In the genomic region with DNA sequence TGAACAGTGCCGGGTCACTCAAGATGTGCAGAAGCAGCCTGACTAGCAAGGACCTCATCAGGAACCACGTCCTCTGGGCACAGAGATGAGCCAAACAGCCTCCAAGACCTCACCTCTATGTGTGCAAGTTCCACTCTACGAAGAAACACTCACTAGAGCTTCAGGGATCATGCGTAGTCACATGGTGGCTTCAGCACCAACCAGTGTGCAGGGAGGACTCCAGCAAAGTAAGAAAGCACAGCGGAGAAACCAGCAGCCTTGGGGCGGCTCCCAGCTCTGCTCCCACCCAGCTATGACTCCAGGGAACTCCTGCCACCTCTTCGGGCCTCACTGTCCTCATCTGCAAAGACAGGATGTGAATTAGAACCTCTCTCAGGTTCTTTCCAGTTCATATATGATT, we compare ENCODE assay signal across 17 cellular contexts. TPM values are rescaled to one million over a fixed set of nuclear protein-coding genes. Genes with fewer than 3 reads are reported as not detected.
A peak's percentile ranks its signal among the peaks of the same experiment; 100 is the strongest.
DNase-seq lines count a peak whose midpoint lies in the region; ATAC-seq and TF ChIP-seq lines count a peak whose summit lies in the region.
"Had no signal": no experiment of that assay in that cellular context is flagged by ENCODE, and none has a peak within 500 bp of the region (broad histone marks: within the 10 kb centered on the region; RNA-seq: fewer than 3 reads in every experiment).

No MANE protein-coding gene starts in this region.

- no peak overlapping the region for H3K18ac ChIP-seq in H9 (ENCODE audit: insufficient read length, low read depth, low read length)

- TF ChIP-seq POLR2A in gastroesophageal sphincter (IDR thresholded peaks at IDR 0.05): no peak

- H4K8ac ChIP-seq in H9 (replicated peaks; ENCODE audit: insufficient read length, low read depth, low read length): no peak overlapping the region

- TF ChIP-seq CTCF in H9 (conservative IDR thresholded peaks at IDR 0.05) (no peak), glutamatergic neuron (IDR thresholded peaks at IDR 0.05; ENCODE audit: partially characterized antibody, unreplicated experiment) (no peak), gastroesophageal sphincter (IDR thresholded peaks at IDR 0.05) (no peak), foreskin keratinocyte (conservative IDR thresholded peaks at IDR 0.05) (no peak)

- H3K23ac ChIP-seq in H9 (ENCODE audit: insufficient read length, low read depth, low read length): no peak overlapping the region

- no peak overlapping the region for H3K4ac ChIP-seq in H9 (ENCODE audit: low read depth, low read length)

- H2AK5ac ChIP-seq in H9 (ENCODE audit: insufficient read length, low read length): no peak overlapping the region

- H3K4me1 ChIP-seq in H9 (ENCODE audit: insufficient read depth, low read length) (no peaks in the 10 kb centered on the region), gastroesophageal sphincter (peaks cover 0 to 8% (median 0%) of the 10 kb centered on the region in 3 donors), foreskin keratinocyte (no peaks in the 10 kb centered on the region)
- H3K4me1 ChIP-seq: HAP-1, Peyer's patch had no signal

- no peaks in the 10 kb centered on the region for H3K79me2 ChIP-seq in H9 (ENCODE audit: insufficient read depth, low read length)

- no peaks in the 10 kb centered on the region for H3K36me3 ChIP-seq in gastroesophageal sphincter
- H3K36me3 ChIP-seq: HAP-1, Peyer's patch had no signal

- H3K4me3 Mint-ChIP-seq in H9 (no peak overlapping the region), glutamatergic neuron (ENCODE audit: unreplicated experiment) (no peak overlapping the region)

- no peak for TF ChIP-seq EP300 in gastroesophageal sphincter (IDR thresholded peaks at IDR 0.05)

- H3T11ph ChIP-seq in H9 (ENCODE audit: low read length): no peak overlapping the region

- H2BK12ac ChIP-seq in H9 (ENCODE audit: insufficient read length, low read depth, low read length): no peak overlapping the region

- no peak overlapping the region for H2BK5ac ChIP-seq in H9 (ENCODE audit: insufficient read length, low read length)

- H3K27ac Mint-ChIP-seq in H9 (no peak overlapping the region), glutamatergic neuron (ENCODE audit: unreplicated experiment) (peak overlapping the region; percentile 17)

- no peak overlapping the region for H3K4me3 ChIP-seq in gastroesophageal sphincter
- H3K4me3 ChIP-seq: HAP-1, Peyer's patch had no signal

- no peak overlapping the region for H2AFZ ChIP-seq in H9 (ENCODE audit: low read length)

- H3K27me3 Mint-ChIP-seq in H9 (ENCODE audit: low read depth): no peaks in the 10 kb centered on the region; the same call in none of the 2 replicates
- no peaks in the 10 kb centered on the region for H3K27me3 Mint-ChIP-seq in glutamatergic neuron (ENCODE audit: unreplicated experiment)

- DNase-seq in H9 (no peak), glutamatergic neuron (no peak), foreskin keratinocyte (no peak)
- DNase-seq in activated effector memory CD4-positive, alpha-beta T cell treated with Interleukin-2 at 50 U/mL for 16 hours: no peak
- DNase-seq: ACHN, KG1, NCI-H2029, NCI-H82, Peyer's patch had no signal

- WGBS in H9 (ENCODE audit: extremely low coverage, insufficient read length, low lambda C conversion rate): no CpG with 5 or more reads among the region's 7 CpGs
- WGBS in gastroesophageal sphincter (ENCODE audit: low coverage in 1 of 2), 2 donors: 100% methylated on average over 1 of the region's 7 CpGs; no CpG with 5 or more reads in 1 of the 2 donors

- H3K36me3 Mint-ChIP-seq in H9 (ENCODE audit: insufficient read depth in 1 of 3, low read depth in 3 of 3) (no peaks in the 10 kb centered on the region), glutamatergic neuron (ENCODE audit: unreplicated experiment) (no peaks in the 10 kb centered on the region)

- no peak overlapping the region for H4K5ac ChIP-seq in H9 (ENCODE audit: insufficient read length, low read depth, low read length)

- H3K27me3 ChIP-seq in H9 (ENCODE audit: insufficient read depth, low read length) (no peaks in the 10 kb centered on the region), gastroesophageal sphincter (peaks cover 4% of the 10 kb centered on the region), foreskin keratinocyte (no peaks in the 10 kb centered on the region)
- H3K27me3 ChIP-seq: Peyer's patch had no signal

- H3K14ac ChIP-seq in H9 (ENCODE audit: insufficient read depth, low read length): peak overlapping the region; percentile 4; the same call in 1 of the 2 replicates

- H4K20me1 ChIP-seq in H9 (ENCODE audit: control insufficient read depth, insufficient read depth, insufficient read length): no peaks in the 10 kb centered on the region

- no peaks in the 10 kb centered on the region for H3K9me3 Mint-ChIP-seq in H9
- H3K9me3 Mint-ChIP-seq in glutamatergic neuron (ENCODE audit: unreplicated experiment): peaks cover 3% of the 10 kb centered on the region

- no peak overlapping the region for H4K91ac ChIP-seq in H9 (ENCODE audit: insufficient read length, low read depth, low read length)

- H3K4me2 ChIP-seq in H9 (ENCODE audit: insufficient read depth, insufficient read length, low read length): no peak overlapping the region

- no peak overlapping the region for H2BK120ac ChIP-seq in H9 (ENCODE audit: low read depth, low read length, poor library complexity, severe bottlenecking)

- H3K79me1 ChIP-seq in H9 (ENCODE audit: insufficient read depth, low read depth, low read length, poor library complexity, severe bottlenecking): no peaks in the 10 kb centered on the region

- no peaks in the 10 kb centered on the region for H3K9me3 ChIP-seq in H9 (ENCODE audit: control insufficient read depth, low read depth, low read length)
- H3K9me3 ChIP-seq in gastroesophageal sphincter: no peaks in the 10 kb centered on the region
- H3K9me3 ChIP-seq: HAP-1, Peyer's patch had no signal

- H3K23me2 ChIP-seq in H9 (ENCODE audit: insufficient read length, low read depth, low read length, poor library complexity, severe bottlenecking): peaks cover 3% of the 10 kb centered on the region

- no peak for ATAC-seq in gastroesophageal sphincter
- ATAC-seq in foreskin keratinocyte: no peak
- ATAC-seq: HepG2, SK-N-SH treated with all-trans-retinoic acid at 6 μM for 48 hours had no signal

- no peak overlapping the region for H3K56ac ChIP-seq in H9 (ENCODE audit: insufficient read length, low read depth, low read length)

- H3K27ac ChIP-seq in H9 (ENCODE audit: insufficient read length, low read depth, low read length) (no peak overlapping the region), angular gyrus (ENCODE audit: low read depth, low read length) (peak overlapping the region; percentile 67), temporal lobe (ENCODE audit: low read depth, low read length) (peak overlapping the region; percentile 67), gastroesophageal sphincter (no peak overlapping the region), foreskin keratinocyte (no peak overlapping the region)
- H3K27ac ChIP-seq: C4-2B, HL-60, Peyer's patch had no signal

- no peak overlapping the region for H3K9ac ChIP-seq in H9 (ENCODE audit: extremely low read depth, insufficient read length, low read length)

- H3K4me1 Mint-ChIP-seq in H9 (peaks cover 6% of the 10 kb centered on the region in 2 experiments), glutamatergic neuron (ENCODE audit: low read depth, unreplicated experiment) (peaks cover 62% of the 10 kb centered on the region)

- H2BK20ac ChIP-seq in H9 (ENCODE audit: low read depth, low read length, poor library complexity, severe bottlenecking): no peak overlapping the region

- H2BK15ac ChIP-seq in H9 (ENCODE audit: low read depth, low read length): no peak overlapping the region

RNA-seq across cellular contexts. Expression of a gene that starts 58.3 kb away (rescaled TPM):
- total RNA-seq in H9 (2021) (0.46 and 0.57 TPM in 2 replicates), glutamatergic neuron (ENCODE audit: unreplicated experiment) (11.3 TPM), temporal lobe (86.1 TPM), gastroesophageal sphincter (under 1 TPM in 2 of 4 donors, not detected in 2; 0.04 to 0.13 TPM), foreskin keratinocyte (not detected in 2 replicates)
- 0.02 TPM in 1 of 2 replicates, not detected in the other for polyA plus RNA-seq in foreskin keratinocyte

Comparison
In these comparisons a context has a peak if more than half of its experiments do, and no peak if none do; other contexts are left out.
1. H3K27ac ChIP-seq: peak in angular gyrus (single experiment) and temporal lobe (single experiment); none in H9 (single experiment), gastroesophageal sphincter (0 of 4) and foreskin keratinocyte (single experiment).